ENCODE assay signal across 33 cellular contexts in genomic region chr17:69122065-69122464, GRCh38. TPM values are rescaled to one million over a fixed set of nuclear protein-coding genes. Genes with fewer than 3 reads are reported as not detected.
"Had no signal": no experiment of that assay in that cellular context is flagged by ENCODE, and none has a peak within 500 bp of the region (broad histone marks: within the 10 kb centered on the region; RNA-seq: fewer than 3 reads in every experiment).

No MANE protein-coding gene starts in this region.

- H3K27me3 ChIP-seq: adrenal gland, body of pancreas, colonic mucosa, dorsolateral prefrontal cortex had no signal

- H3K36me3 ChIP-seq: adrenal gland, colonic mucosa, WERI-Rb-1 had no signal

- H3K27ac Mint-ChIP-seq: activated B cell treated with CpG ODN at 0.5 μM for 24 hours; activated CD8-positive, alpha-beta T cell treated with anti-CD3 and anti-CD28 coated beads for 36 hours; activated naive CD4-positive, alpha-beta T cell treated with anti-CD3 and anti-CD28 coated beads for 36 hours; activated naive CD4-positive, alpha-beta T cell treated with anti-CD3 and anti-CD28 coated beads, Interleukin-2, amount 50 U/mL, for 24 hours; activated naive CD8-positive, alpha-beta T cell treated with anti-CD3 and anti-CD28 coated beads for 36 hours; activated naive CD8-positive, alpha-beta T cell treated with anti-CD3 and anti-CD28 coated beads, Interleukin-2, amount 50 U/mL, for 24 hours; activated T-helper 17 cell treated with anti-CD3 and anti-CD28 coated beads, Interleukin-2, amount 50 U/mL, for 72 hours; endodermal cell; T-helper 17 cell; T-helper 2 cell treated with Interferon-gamma antibody and Interleukin-4, amounts not matched to agents 5 μg/mL and 100 μg/mL, for 36 hours had no signal

- H3K9me3 Mint-ChIP-seq: activated B cell treated with CpG ODN at 0.5 μM for 24 hours; activated CD8-positive, alpha-beta T cell treated with anti-CD3 and anti-CD28 coated beads for 36 hours; activated naive CD4-positive, alpha-beta T cell treated with anti-CD3 and anti-CD28 coated beads for 36 hours; activated naive CD4-positive, alpha-beta T cell treated with anti-CD3 and anti-CD28 coated beads, Interleukin-2, amount 50 U/mL, for 24 hours; activated naive CD8-positive, alpha-beta T cell treated with anti-CD3 and anti-CD28 coated beads for 36 hours; activated naive CD8-positive, alpha-beta T cell treated with anti-CD3 and anti-CD28 coated beads, Interleukin-2, amount 50 U/mL, for 24 hours; activated T-cell treated with anti-CD3 and anti-CD28 coated beads, Interleukin-2, amount 50 U/mL, for 4 hours; activated T-helper 17 cell treated with anti-CD3 and anti-CD28 coated beads, Interleukin-2, amount 50 U/mL, for 72 hours; endodermal cell; T-helper 2 cell treated with Interferon-gamma antibody and Interleukin-4, amounts not matched to agents 5 μg/mL and 100 μg/mL, for 36 hours had no signal

- H3K4me3 ChIP-seq: adrenal gland, body of pancreas, colonic mucosa, dorsolateral prefrontal cortex had no signal

- H3K27ac ChIP-seq: adrenal gland, body of pancreas, colonic mucosa, dorsolateral prefrontal cortex, WERI-Rb-1 had no signal

- H3K4me3 Mint-ChIP-seq: activated B cell treated with CpG ODN at 0.5 μM for 24 hours; activated CD8-positive, alpha-beta T cell treated with anti-CD3 and anti-CD28 coated beads for 36 hours; activated naive CD4-positive, alpha-beta T cell treated with anti-CD3 and anti-CD28 coated beads for 36 hours; activated naive CD4-positive, alpha-beta T cell treated with anti-CD3 and anti-CD28 coated beads, Interleukin-2, amount 50 U/mL, for 24 hours; activated naive CD8-positive, alpha-beta T cell treated with anti-CD3 and anti-CD28 coated beads for 36 hours; activated naive CD8-positive, alpha-beta T cell treated with anti-CD3 and anti-CD28 coated beads, Interleukin-2, amount 50 U/mL, for 24 hours; activated T-cell treated with anti-CD3 and anti-CD28 coated beads, Interleukin-2, amount 50 U/mL, for 4 hours; activated T-helper 17 cell treated with anti-CD3 and anti-CD28 coated beads, Interleukin-2, amount 50 U/mL, for 72 hours; endodermal cell; T-helper 17 cell; T-helper 2 cell treated with Interferon-gamma antibody and Interleukin-4, amounts not matched to agents 5 μg/mL and 100 μg/mL, for 36 hours had no signal

- H3K9me3 ChIP-seq: adrenal gland, body of pancreas, colonic mucosa had no signal

- H3K27me3 Mint-ChIP-seq: activated B cell treated with CpG ODN at 0.5 μM for 24 hours; activated CD8-positive, alpha-beta T cell treated with anti-CD3 and anti-CD28 coated beads for 36 hours; activated naive CD4-positive, alpha-beta T cell treated with anti-CD3 and anti-CD28 coated beads, Interleukin-2, amount 50 U/mL, for 24 hours; activated naive CD8-positive, alpha-beta T cell treated with anti-CD3 and anti-CD28 coated beads for 36 hours; activated naive CD8-positive, alpha-beta T cell treated with anti-CD3 and anti-CD28 coated beads, Interleukin-2, amount 50 U/mL, for 24 hours; activated T-helper 17 cell treated with anti-CD3 and anti-CD28 coated beads, Interleukin-2, amount 50 U/mL, for 72 hours had no signal

- H3K36me3 Mint-ChIP-seq: activated naive CD4-positive, alpha-beta T cell treated with anti-CD3 and anti-CD28 coated beads, Interleukin-2, amount 50 U/mL, for 24 hours; activated naive CD8-positive, alpha-beta T cell treated with anti-CD3 and anti-CD28 coated beads for 36 hours had no signal

- H3K4me1 ChIP-seq: body of pancreas, colonic mucosa had no signal

- ATAC-seq: activated CD4-positive, CD25-positive, alpha-beta regulatory T cell treated with anti-CD3 and anti-CD28 coated beads, Interleukin-2, amount 50 U/mL, for 24 hours; activated CD8-positive, alpha-beta T cell treated with anti-CD3 and anti-CD28 coated beads for 36 hours; activated naive CD8-positive, alpha-beta T cell treated with anti-CD3 and anti-CD28 coated beads, Interleukin-2, amount 50 U/mL, for 24 hours; activated T-cell treated with anti-CD3 and anti-CD28 coated beads, Interleukin-2, amount 50 U/mL, for 4 hours; activated T-helper 17 cell treated with anti-CD3 and anti-CD28 coated beads, Interleukin-2, amount 50 U/mL, for 72 hours; body of pancreas; esophagus mucosa; T-helper 17 cell had no signal

- FAIRE-seq: frontal cortex had no signal

- H3K4me1 Mint-ChIP-seq: activated naive CD4-positive, alpha-beta T cell treated with anti-CD3 and anti-CD28 coated beads, Interleukin-2, amount 50 U/mL, for 24 hours; activated naive CD8-positive, alpha-beta T cell treated with anti-CD3 and anti-CD28 coated beads for 36 hours; activated naive CD8-positive, alpha-beta T cell treated with anti-CD3 and anti-CD28 coated beads, Interleukin-2, amount 50 U/mL, for 24 hours; activated T-helper 17 cell treated with anti-CD3 and anti-CD28 coated beads, Interleukin-2, amount 50 U/mL, for 72 hours; endodermal cell; T-helper 17 cell had no signal

- DNase-seq: activated B cell treated with CpG ODN at 0.5 μM for 24 hours; activated CD4-positive, alpha-beta T cell treated with anti-CD3 and anti-CD28 coated beads for 48 hours; activated CD4-positive, alpha-beta T cell treated with anti-CD3 and anti-CD28 coated beads, Interleukin-2, amount 50 U/mL, for 1 hour; activated CD4-positive, alpha-beta T cell treated with anti-CD3 and anti-CD28 coated beads, Interleukin-2, amount 50 U/mL, for 48 hours; activated CD8-positive, alpha-beta memory T cell treated with anti-CD3 and anti-CD28 coated beads for 24 hours; activated CD8-positive, alpha-beta T cell treated with anti-CD3 and anti-CD28 coated beads for 36 hours; activated effector memory CD4-positive, alpha-beta T cell treated with Interleukin-2 at 50 U/mL for 16 hours; activated gamma-delta T cell treated with Interleukin-2 at 50 U/mL for 16 hours; activated naive CD4-positive, alpha-beta T cell treated with anti-CD3 and anti-CD28 coated beads for 36 hours; activated naive CD8-positive, alpha-beta T cell treated with anti-CD3 and anti-CD28 coated beads for 36 hours; activated naive CD8-positive, alpha-beta T cell treated with anti-CD3 and anti-CD28 coated beads, Interleukin-2, amount 50 U/mL, for 24 hours; activated T-cell treated with anti-CD3 and anti-CD28 coated beads, Interleukin-2, amount 50 U/mL, for 4 hours; adrenal gland; amygdala; aorta; body of pancreas; caudate nucleus; colonic mucosa; dorsolateral prefrontal cortex; effector memory CD4-positive, alpha-beta T cell; endodermal cell; foreskin fibroblast; head of caudate nucleus; T-helper 1 cell; T-helper 17 cell; T1000; WERI-Rb-1 had no signal

RNA-seq across cellular contexts. Expression of gene ABCA6, which starts 19.6 kb away (rescaled TPM):
- total RNA-seq: activated CD8-positive, alpha-beta T cell treated with anti-CD3 and anti-CD28 coated beads for 36 hours; activated naive CD4-positive, alpha-beta T cell treated with anti-CD3 and anti-CD28 coated beads for 36 hours; endodermal cell had no signal
